8 cellular contexts compared by ENCODE assay signal in the genomic region with DNA sequence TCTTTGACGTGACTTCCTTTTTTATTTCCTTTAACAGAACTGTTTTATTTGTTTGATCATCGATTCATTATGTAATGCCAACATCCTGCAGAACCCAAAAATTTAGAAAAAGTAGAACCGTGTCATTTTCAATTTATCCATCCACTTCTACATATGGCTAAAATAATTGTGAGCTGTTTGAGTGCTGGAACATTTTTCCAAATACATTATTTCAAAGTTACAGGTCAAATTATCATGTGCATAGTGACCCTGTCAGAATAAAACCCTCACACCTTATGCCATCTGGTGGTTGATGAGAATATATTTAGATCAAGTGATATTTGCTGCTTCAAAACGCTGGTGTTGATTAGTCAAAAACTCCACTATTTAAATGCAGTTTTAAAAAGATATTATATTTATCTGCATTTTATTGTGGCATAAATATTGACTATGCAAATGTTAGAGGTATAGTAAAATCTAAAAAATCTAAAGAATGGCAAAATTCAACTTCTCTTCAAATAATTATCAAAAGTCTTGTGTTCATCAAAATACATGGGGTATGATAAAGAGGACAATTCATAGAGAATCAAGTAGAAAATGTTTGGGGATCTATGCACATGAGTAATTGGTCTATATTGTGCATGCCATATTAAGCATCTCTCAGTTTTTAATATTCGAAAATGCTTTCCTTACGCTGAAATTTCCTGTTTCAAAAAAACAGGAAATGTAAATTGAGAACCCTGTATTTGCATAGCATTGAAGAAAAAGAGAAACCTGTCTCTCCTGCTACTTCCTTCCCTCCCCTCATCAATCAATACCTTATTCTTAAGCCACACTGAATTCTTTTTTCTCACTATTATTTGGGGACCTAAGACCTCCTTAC. TPM values are rescaled to one million over a fixed set of nuclear protein-coding genes. Genes with fewer than 3 reads are reported as not detected.
A peak's percentile ranks its signal among the peaks of the same experiment; 100 is the strongest.
DNase-seq lines count a peak whose midpoint lies in the region; ATAC-seq and TF ChIP-seq lines count a peak whose summit lies in the region.

No MANE protein-coding gene starts in this region.

- peaks cover 50% of the 10 kb centered on the region for H3K4me1 Mint-ChIP-seq in WTC11
- H3K4me1 Mint-ChIP-seq in stimulated activated naive CD8-positive, alpha-beta T cell treated with anti-CD3 and anti-CD28 coated beads, Interleukin-15, amount 100 ng/mL, for 72 hours: peaks cover 19% of the 10 kb centered on the region

- H3K4me3 Mint-ChIP-seq in WTC11: peak overlapping the region; percentile 57
- H3K4me3 Mint-ChIP-seq in stimulated activated naive CD8-positive, alpha-beta T cell treated with anti-CD3 and anti-CD28 coated beads, Interleukin-15, amount 100 ng/mL, for 72 hours: peak overlapping the region; percentile 49 to 60

- intact Hi-C loops in Right ventricle myocardium superior (cut with DNase I): loop anchor here (5.0 kb wide), 3 partner anchors 551 to 621 kb away; no protein-coding TSS in a partner anchor
- intact Hi-C loops in Right ventricle myocardium inferior (cut with DNase I): loop anchor here (1.0 to 10.0 kb wide), 3 partner anchors 468 to 568 kb away; partner anchors contain the start of gene ROR1
- intact Hi-C loops in heart right ventricle (cut with DNase I): loop anchor here (2.0 to 10.0 kb wide), 10 partner anchors 468 to 668 kb away; partner anchors contain the start of gene ROR1 (in 3 of the 10)

- peaks cover 0 to 3% (median 0%) of the 10 kb centered on the region in 7 donors for H3K27me3 ChIP-seq in heart right ventricle

- WGBS in heart right ventricle, 2 donors: 45 to 47% methylated on average over 6 of the region's 6 CpGs

- TF ChIP-seq CTCF in WTC11 (IDR thresholded peaks at IDR 0.05) (no peak; the same call in 1 of the 2 replicates), heart right ventricle (IDR thresholded peaks at IDR 0.05) (peak in 7 of 9 donors; percentile 30 to 62 (median 52))

- H3K27ac ChIP-seq in heart right ventricle: no peak overlapping the region
- no peak overlapping the region for H3K27ac ChIP-seq in substantia nigra (ENCODE audit: low read depth, low read length, poor library complexity, severe bottlenecking)

- H3K9me3 Mint-ChIP-seq in WTC11: peaks cover 6% of the 10 kb centered on the region; the same call in 1 of the 2 replicates
- H3K9me3 Mint-ChIP-seq in stimulated activated naive CD8-positive, alpha-beta T cell treated with anti-CD3 and anti-CD28 coated beads, Interleukin-15, amount 100 ng/mL, for 72 hours: no peaks in the 10 kb centered on the region

- peaks cover 0 to 23% (median 8%) of the 10 kb centered on the region in 9 donors for H3K4me1 ChIP-seq in heart right ventricle

- H3K9me3 ChIP-seq in heart right ventricle: no peaks in the 10 kb centered on the region

- no peaks in the 10 kb centered on the region for H3K36me3 Mint-ChIP-seq in WTC11

- DNase-seq in Right ventricle myocardium superior (no peak), Right ventricle myocardium inferior (ENCODE audit: missing footprints) (no peak), NCI-H1105 treated with DMSO at 0.1 percent for 48 hours (lab: John Stamatoyannopoulos, UW) (peak; percentile 59), WTC11 (ENCODE audit: low spot score) (no peak), heart right ventricle (no peak), substantia nigra (lab: John Stamatoyannopoulos, UW) (no peak)
- DNase-seq in stimulated activated naive CD8-positive, alpha-beta T cell treated with anti-CD3 and anti-CD28 coated beads, Interleukin-15, amount 100 ng/mL, for 72 hours: no peak
- no peak for DNase-seq in activated CD4-positive, alpha-beta T cell treated with anti-CD3 and anti-CD28 coated beads, Interleukin-2, amount 50 U/mL, for 48 hours

- H3K36me3 ChIP-seq in heart right ventricle: no peaks in the 10 kb centered on the region

- CTCF ChIA-PET in WTC11 (lab: Charles Lee): interaction anchor here (0.7 to 2.9 kb wide), 15 partner anchors 10 to 631 kb away, joined by 3 to 48 read pairs (median 3); no protein-coding TSS in a partner anchor

- ATAC-seq in Right ventricle myocardium superior (ENCODE audit: poor library complexity) (peak; percentile 57), Right ventricle myocardium inferior (no peak), WTC11 (peak; percentile 12; the same call in 1 of the 2 replicates), heart right ventricle (peak in 3 of 8 donors; percentile 39 to 59 (median 45))
- no peak for ATAC-seq in stimulated activated naive CD8-positive, alpha-beta T cell treated with anti-CD3 and anti-CD28 coated beads, Interleukin-15, amount 100 ng/mL, for 72 hours

- POLR2A ChIA-PET in WTC11 (lab: Charles Lee): no interaction called here

- no peak overlapping the region for H3K4me3 ChIP-seq in heart right ventricle

- peaks cover 3% of the 10 kb centered on the region; the same call in 1 of the 2 replicates for H3K27me3 Mint-ChIP-seq in WTC11 (ENCODE audit: low read depth)
- peaks cover 12% of the 10 kb centered on the region for H3K27me3 Mint-ChIP-seq in stimulated activated naive CD8-positive, alpha-beta T cell treated with anti-CD3 and anti-CD28 coated beads, Interleukin-15, amount 100 ng/mL, for 72 hours

- H3K27ac Mint-ChIP-seq in WTC11: peak overlapping the region; percentile 97
- H3K27ac Mint-ChIP-seq in stimulated activated naive CD8-positive, alpha-beta T cell treated with anti-CD3 and anti-CD28 coated beads, Interleukin-15, amount 100 ng/mL, for 72 hours: peak overlapping the region in 1 of 2 donors; percentile 28

TF ChIP-seq in WTC11, 78 proteins besides CTCF, POLR2A, EP300 and RAD21:
- TF ChIP-seq, protein P1, sequence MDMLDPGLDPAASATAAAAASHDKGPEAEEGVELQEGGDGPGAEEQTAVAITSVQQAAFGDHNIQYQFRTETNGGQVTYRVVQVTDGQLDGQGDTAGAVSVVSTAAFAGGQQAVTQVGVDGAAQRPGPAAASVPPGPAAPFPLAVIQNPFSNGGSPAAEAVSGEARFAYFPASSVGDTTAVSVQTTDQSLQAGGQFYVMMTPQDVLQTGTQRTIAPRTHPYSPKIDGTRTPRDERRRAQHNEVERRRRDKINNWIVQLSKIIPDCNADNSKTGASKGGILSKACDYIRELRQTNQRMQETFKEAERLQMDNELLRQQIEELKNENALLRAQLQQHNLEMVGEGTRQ (CRISPR knock-in tag; IDR thresholded peaks at IDR 0.05): no peak
- TF ChIP-seq TEAD4 (CRISPR knock-in tag; IDR thresholded peaks at IDR 0.05) (no peak), ETV6 (CRISPR knock-in tag; IDR thresholded peaks at IDR 0.05) (no peak), SOX15 (CRISPR knock-in tag; IDR thresholded peaks at IDR 0.05) (no peak), NR1H2 (CRISPR knock-in tag; IDR thresholded peaks at IDR 0.05) (no peak), IRF1 (CRISPR knock-in tag; IDR thresholded peaks at IDR 0.05) (no peak), CREM (CRISPR knock-in tag; IDR thresholded peaks at IDR 0.05) (no peak)
- TF ChIP-seq, protein P2, sequence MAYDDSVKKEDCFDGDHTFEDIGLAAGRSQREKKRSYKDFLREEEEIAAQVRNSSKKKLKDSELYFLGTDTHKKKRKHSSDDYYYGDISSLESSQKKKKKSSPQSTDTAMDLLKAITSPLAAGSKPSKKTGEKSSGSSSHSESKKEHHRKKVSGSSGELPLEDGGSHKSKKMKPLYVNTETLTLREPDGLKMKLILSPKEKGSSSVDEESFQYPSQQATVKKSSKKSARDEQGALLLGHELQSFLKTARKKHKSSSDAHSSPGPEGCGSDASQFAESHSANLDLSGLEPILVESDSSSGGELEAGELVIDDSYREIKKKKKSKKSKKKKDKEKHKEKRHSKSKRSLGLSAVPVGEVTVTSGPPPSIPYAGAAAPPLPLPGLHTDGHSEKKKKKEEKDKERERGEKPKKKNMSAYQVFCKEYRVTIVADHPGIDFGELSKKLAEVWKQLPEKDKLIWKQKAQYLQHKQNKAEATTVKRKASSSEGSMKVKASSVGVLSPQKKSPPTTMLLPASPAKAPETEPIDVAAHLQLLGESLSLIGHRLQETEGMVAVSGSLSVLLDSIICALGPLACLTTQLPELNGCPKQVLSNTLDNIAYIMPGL (CRISPR knock-in tag; IDR thresholded peaks at IDR 0.05): no peak
- TF ChIP-seq, protein P3, sequence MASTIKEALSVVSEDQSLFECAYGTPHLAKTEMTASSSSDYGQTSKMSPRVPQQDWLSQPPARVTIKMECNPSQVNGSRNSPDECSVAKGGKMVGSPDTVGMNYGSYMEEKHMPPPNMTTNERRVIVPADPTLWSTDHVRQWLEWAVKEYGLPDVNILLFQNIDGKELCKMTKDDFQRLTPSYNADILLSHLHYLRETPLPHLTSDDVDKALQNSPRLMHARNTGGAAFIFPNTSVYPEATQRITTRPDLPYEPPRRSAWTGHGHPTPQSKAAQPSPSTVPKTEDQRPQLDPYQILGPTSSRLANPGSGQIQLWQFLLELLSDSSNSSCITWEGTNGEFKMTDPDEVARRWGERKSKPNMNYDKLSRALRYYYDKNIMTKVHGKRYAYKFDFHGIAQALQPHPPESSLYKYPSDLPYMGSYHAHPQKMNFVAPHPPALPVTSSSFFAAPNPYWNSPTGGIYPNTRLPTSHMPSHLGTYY (CRISPR knock-in tag; IDR thresholded peaks at IDR 0.05): no peak

RNA-seq across cellular contexts. Expression of gene UBE2U, which starts 39.7 kb away (rescaled TPM):
- 1.2 TPM for total RNA-seq in Right ventricle myocardium superior
- 0.95 TPM for total RNA-seq in Right ventricle myocardium inferior
- total RNA-seq in WTC11 (2021): not detected in 3 replicates
- total RNA-seq in heart right ventricle: 1 to 10 TPM in 6 of 10 donors, not detected in 4; 1.2 to 3.6 (median 2.7) TPM
- not detected for polyA plus RNA-seq in heart right ventricle

Comparison
In these comparisons a context has a peak if more than half of its experiments do, and no peak if none do; other contexts are left out.
1. ATAC-seq: peak in Right ventricle myocardium superior (single experiment) and WTC11 (single experiment); none in Right ventricle myocardium inferior (single experiment) and stimulated activated naive CD8-positive, alpha-beta T cell treated with anti-CD3 and anti-CD28 coated beads, Interleukin-15, amount 100 ng/mL, for 72 hours (single experiment).